ENCODE assay signal across 9 cellular contexts in the genomic region with DNA sequence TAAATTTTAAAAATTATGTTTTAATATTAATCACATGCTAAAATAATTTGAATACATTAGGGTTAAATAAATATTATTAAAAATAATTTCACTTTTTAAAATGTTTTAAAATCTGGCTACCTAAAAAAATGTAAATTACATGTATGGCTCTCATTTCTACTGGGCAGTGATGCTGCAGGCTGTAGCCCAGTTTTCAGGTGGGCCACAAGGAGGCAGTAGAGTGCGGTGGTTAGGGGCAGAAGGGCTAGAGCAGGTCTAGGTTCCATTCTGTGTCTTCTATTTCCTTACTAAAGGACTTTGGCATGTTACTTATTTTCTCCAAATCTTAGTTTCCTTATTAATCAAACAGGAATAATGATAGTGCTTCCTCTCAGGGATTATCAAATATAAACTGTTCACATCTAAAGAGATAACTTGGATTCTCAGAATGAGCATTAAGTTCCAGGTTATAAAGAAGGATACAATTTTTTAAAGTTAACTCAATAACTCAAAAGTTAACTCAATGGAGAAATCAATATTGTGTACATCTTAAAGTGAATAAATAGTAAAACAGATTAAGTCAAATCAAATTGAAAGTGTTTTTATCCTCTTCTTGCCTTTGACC. TPM values are rescaled to one million over a fixed set of nuclear protein-coding genes. Genes with fewer than 3 reads are reported as not detected.
DNase-seq lines count a peak whose midpoint lies in the region; ATAC-seq and TF ChIP-seq lines count a peak whose summit lies in the region.
"Had no signal": no experiment of that assay in that cellular context is flagged by ENCODE, and none has a peak within 500 bp of the region (broad histone marks: within the 10 kb centered on the region; RNA-seq: fewer than 3 reads in every experiment).

No MANE protein-coding gene starts in this region.

- no peak overlapping the region for H3K4me3 ChIP-seq in left lung
- H3K4me3 ChIP-seq: BLaER1 had no signal

- H3K27me3 Mint-ChIP-seq in WTC11 (ENCODE audit: low read depth) = no peaks in the 10 kb centered on the region
- no peaks in the 10 kb centered on the region for H3K27me3 Mint-ChIP-seq in chondrocyte (ENCODE audit: low read depth)

- intact Hi-C loops in left lung (cut with DNase I) = no loop called here

- TF ChIP-seq CTCF in WTC11 (IDR thresholded peaks at IDR 0.05) = peak; percentile 84
- peak; percentile 96 for TF ChIP-seq CTCF in chondrocyte (IDR thresholded peaks at IDR 0.05)
- TF ChIP-seq CTCF in left lung (IDR thresholded peaks at IDR 0.05) = peak; percentile 74 to 83

- H3K27ac Mint-ChIP-seq in WTC11 (no peak overlapping the region), chondrocyte (ENCODE audit: unreplicated experiment) (no peak overlapping the region)

- no peaks in the 10 kb centered on the region for H3K9me3 ChIP-seq in left lung
- H3K9me3 ChIP-seq: BLaER1 had no signal

- DNase-seq in NCI-H1417 (lab: John Stamatoyannopoulos, UW) = peak in 2 of 3 experiments; percentile 29 to 50
- DNase-seq in NCI-H1417 treated with DMSO at 0.1 percent for 48 hours (lab: John Stamatoyannopoulos, UW) = no peak
- peak; percentile 20 for DNase-seq in NCI-H2107 (lab: John Stamatoyannopoulos, UW)
- DNase-seq in WTC11 (ENCODE audit: low spot score) = peak; percentile 82
- DNase-seq in chondrocyte (ENCODE audit: low spot score) = no peak
- DNase-seq in left lung = peak; percentile 57 to 75
- peak; percentile 18 for DNase-seq in stimulated activated CD8-positive, alpha-beta memory T cell treated with anti-CD3 and anti-CD28 coated beads, Interleukin-12 subunit alpha, Interleukin-12 subunit beta, amount 100 ng/mL, for 1 hour (ENCODE audit: low read depth)

- H3K36me3 Mint-ChIP-seq in WTC11 = peaks cover 13% of the 10 kb centered on the region
- H3K36me3 Mint-ChIP-seq in chondrocyte (ENCODE audit: low read depth) = peaks cover 16% of the 10 kb centered on the region

- H3K27ac ChIP-seq in left lung = no peak overlapping the region
- H3K27ac ChIP-seq: BLaER1 had no signal

- peaks cover 0 to 5% of the 10 kb centered on the region in 2 donors for H3K4me1 ChIP-seq in left lung
- H3K4me1 ChIP-seq: BLaER1 had no signal

- peaks cover 25% of the 10 kb centered on the region for H3K4me1 Mint-ChIP-seq in WTC11
- H3K4me1 Mint-ChIP-seq in chondrocyte (ENCODE audit: low read depth) = peaks cover 8% of the 10 kb centered on the region

- no peaks in the 10 kb centered on the region for H3K27me3 ChIP-seq in left lung
- H3K27me3 ChIP-seq: BLaER1 had no signal

- H3K36me3 ChIP-seq in left lung = no peaks in the 10 kb centered on the region
- H3K36me3 ChIP-seq: BLaER1 had no signal

- ATAC-seq in HG02678 (IDR thresholded peaks at IDR 0.05; ENCODE audit: unreplicated experiment) (peak; percentile 87), WTC11 (peak; percentile 94), left lung (peak; percentile 96)

- H3K9me3 Mint-ChIP-seq in WTC11 (peaks cover 14% of the 10 kb centered on the region), chondrocyte (ENCODE audit: low read depth) (no peaks in the 10 kb centered on the region)

- no peak overlapping the region for H3K4me3 Mint-ChIP-seq in WTC11
- no peak overlapping the region for H3K4me3 Mint-ChIP-seq in chondrocyte (ENCODE audit: unreplicated experiment)

- POLR2A ChIA-PET in WTC11 (lab: Charles Lee) = no interaction called here

- CTCF ChIA-PET in WTC11 (lab: Charles Lee) = interaction anchor here (0.7 to 2.3 kb wide), 6 partner anchors 16 to 349 kb away, joined by 3 to 11 read pairs (median 4); no protein-coding TSS in a partner anchor

TF ChIP-seq in WTC11, 78 proteins besides CTCF, POLR2A, EP300 and RAD21:
- TF ChIP-seq, protein P1, sequence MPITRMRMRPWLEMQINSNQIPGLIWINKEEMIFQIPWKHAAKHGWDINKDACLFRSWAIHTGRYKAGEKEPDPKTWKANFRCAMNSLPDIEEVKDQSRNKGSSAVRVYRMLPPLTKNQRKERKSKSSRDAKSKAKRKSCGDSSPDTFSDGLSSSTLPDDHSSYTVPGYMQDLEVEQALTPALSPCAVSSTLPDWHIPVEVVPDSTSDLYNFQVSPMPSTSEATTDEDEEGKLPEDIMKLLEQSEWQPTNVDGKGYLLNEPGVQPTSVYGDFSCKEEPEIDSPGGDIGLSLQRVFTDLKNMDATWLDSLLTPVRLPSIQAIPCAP (CRISPR knock-in tag; IDR thresholded peaks at IDR 0.05) = no peak
- peak; percentile 74 for TF ChIP-seq HMGA2 (CRISPR knock-in tag; IDR thresholded peaks at IDR 0.05)
TF ChIP-seq in WTC11: peak in this region for 1.

RNA-seq across cellular contexts. Expression of a gene that starts 54.9 kb away (rescaled TPM):
- total RNA-seq in WTC11 (2021) = 0.04 to 0.25 TPM in 2 of 3 replicates, not detected in the other
- total RNA-seq in chondrocyte = 0.20 to 0.89 TPM (median 0.72 TPM) in 3 replicates
- total RNA-seq in left lung = under 1 TPM; 0.20 to 0.89 TPM

Comparison
In these comparisons a context has a peak if more than half of its experiments do, and no peak if none do; other contexts are left out.
1. DNase-seq: peak in NCI-H1417 (2 of 3), NCI-H2107 (single experiment), WTC11 (single experiment), left lung (2 of 2) and stimulated activated CD8-positive, alpha-beta memory T cell treated with anti-CD3 and anti-CD28 coated beads, Interleukin-12 subunit alpha, Interleukin-12 subunit beta, amount 100 ng/mL, for 1 hour (single experiment); none in NCI-H1417 treated with DMSO at 0.1 percent for 48 hours (single experiment) and chondrocyte (single experiment).
2. Peak in every context shown above with its lines, with median percentiles within 50 percentile points of each other: ATAC-seq and CTCF ChIP-seq.